ENCODE assay signal across 1 cellular context in genomic region chr11:90493379-90493778, GRCh38.
TF ChIP-seq lines count a peak whose summit lies in the region.

No MANE protein-coding gene starts in this region.

TF ChIP-seq in HepG2, 621 proteins besides CTCF, POLR2A, EP300 and RAD21 (continued from another document):
- TF ChIP-seq, protein P1, sequence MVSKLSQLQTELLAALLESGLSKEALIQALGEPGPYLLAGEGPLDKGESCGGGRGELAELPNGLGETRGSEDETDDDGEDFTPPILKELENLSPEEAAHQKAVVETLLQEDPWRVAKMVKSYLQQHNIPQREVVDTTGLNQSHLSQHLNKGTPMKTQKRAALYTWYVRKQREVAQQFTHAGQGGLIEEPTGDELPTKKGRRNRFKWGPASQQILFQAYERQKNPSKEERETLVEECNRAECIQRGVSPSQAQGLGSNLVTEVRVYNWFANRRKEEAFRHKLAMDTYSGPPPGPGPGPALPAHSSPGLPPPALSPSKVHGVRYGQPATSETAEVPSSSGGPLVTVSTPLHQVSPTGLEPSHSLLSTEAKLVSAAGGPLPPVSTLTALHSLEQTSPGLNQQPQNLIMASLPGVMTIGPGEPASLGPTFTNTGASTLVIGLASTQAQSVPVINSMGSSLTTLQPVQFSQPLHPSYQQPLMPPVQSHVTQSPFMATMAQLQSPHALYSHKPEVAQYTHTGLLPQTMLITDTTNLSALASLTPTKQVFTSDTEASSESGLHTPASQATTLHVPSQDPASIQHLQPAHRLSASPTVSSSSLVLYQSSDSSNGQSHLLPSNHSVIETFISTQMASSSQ (IDR thresholded peaks at IDR 0.05; ENCODE audit: low read depth) = no peak
- TF ChIP-seq, protein P1 (CRISPR knock-in tag; IDR thresholded peaks at IDR 0.05; ENCODE audit: borderline replicate concordance) = no peak
- TF ChIP-seq CEBPG (CRISPR knock-in tag; IDR thresholded peaks at IDR 0.05) = no peak
- no peak for TF ChIP-seq ZNF503 (CRISPR knock-in tag; IDR thresholded peaks at IDR 0.05)
